In the genomic region with DNA sequence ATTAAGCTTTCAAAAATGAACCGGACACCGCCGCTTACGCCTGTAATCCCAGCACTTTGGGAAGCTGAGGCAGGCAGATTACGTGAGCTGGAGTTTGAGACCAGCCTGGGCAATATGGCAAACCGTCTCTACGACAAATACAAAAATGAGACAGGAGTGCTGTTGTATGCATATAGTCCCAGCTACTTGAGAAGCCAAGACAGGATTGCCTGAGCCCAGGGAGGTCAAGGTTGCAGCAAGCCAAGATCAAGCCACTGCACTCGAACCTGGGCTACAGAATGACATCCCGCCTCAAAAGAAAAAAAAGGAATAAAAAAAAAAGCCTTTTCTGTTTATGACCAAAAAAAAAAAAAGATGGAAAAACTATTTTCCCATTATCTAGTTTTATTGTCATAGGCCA, we compare ENCODE assay signal across 26 cellular contexts.
"Had no signal": no experiment of that assay in that cellular context is flagged by ENCODE, and none has a peak within 500 bp of the region (broad histone marks: within the 10 kb centered on the region; RNA-seq: fewer than 3 reads in every experiment).

No MANE protein-coding gene starts in this region.

- FAIRE-seq: endothelial cell of umbilical vein, islet of Langerhans, urothelium cell line had no signal

- DNase-seq: dermis blood vessel endothelial cell; effector memory CD4-positive, alpha-beta T cell; foreskin keratinocyte; heart left ventricle; kidney glomerular epithelial cell; natural killer cell; occipital lobe; ovary; posterior cingulate gyrus; psoas muscle; right cardiac atrium; small intestine; stimulated activated CD4-positive, alpha-beta T cell treated with anti-CD3 and anti-CD28 coated beads, Interleukin-15, amount 100 ng/mL, for 24 hours; stimulated activated CD4-positive, alpha-beta T cell treated with anti-CD3 and anti-CD28 coated beads, Interleukin-2, amount 100 ng/mL, for 48 hours; stimulated activated naive B cell treated with anti-CD40 and anti-IgM and Interleukin-4, amounts not matched to agents 10 μg/mL and 1 μg/mL and 100 μg/mL, for 72 hours; upper lobe of left lung had no signal

- H3K79me2 ChIP-seq: hepatocyte had no signal

- H3K4me2 ChIP-seq: hepatocyte had no signal

- ATAC-seq: foreskin keratinocyte; gastroesophageal sphincter; heart left ventricle; natural killer cell; right cardiac atrium; stimulated activated naive B cell treated with anti-CD40 and anti-IgM and Interleukin-4, amounts not matched to agents 10 μg/mL and 1 μg/mL and 100 μg/mL, for 72 hours had no signal

- H3K27ac ChIP-seq: coronary artery, esophagus muscularis mucosa, foreskin keratinocyte, gastroesophageal sphincter, heart left ventricle, hepatocyte, ovary, psoas muscle, thoracic aorta, tibial nerve, upper lobe of left lung had no signal

- H3K36me3 ChIP-seq: esophagus muscularis mucosa, ovary, thoracic aorta had no signal

- H2AFZ ChIP-seq: hepatocyte had no signal

- H3K27me3 ChIP-seq: esophagus muscularis mucosa, gastroesophageal sphincter, heart left ventricle, hepatocyte, ovary, tibial nerve, upper lobe of left lung had no signal

- H3K4me1 ChIP-seq: foreskin keratinocyte had no signal

- H3K4me3 ChIP-seq: coronary artery, esophagus muscularis mucosa, gastroesophageal sphincter, heart left ventricle, hepatocyte, lung, ovary, psoas muscle, thoracic aorta, tibial nerve, upper lobe of left lung had no signal

- H3K9me3 ChIP-seq: esophagus muscularis mucosa, gastroesophageal sphincter, heart left ventricle, ovary, psoas muscle, thoracic aorta, upper lobe of left lung had no signal
